Comparison of ENCODE assay signal across 8 cellular contexts in the genomic region with DNA sequence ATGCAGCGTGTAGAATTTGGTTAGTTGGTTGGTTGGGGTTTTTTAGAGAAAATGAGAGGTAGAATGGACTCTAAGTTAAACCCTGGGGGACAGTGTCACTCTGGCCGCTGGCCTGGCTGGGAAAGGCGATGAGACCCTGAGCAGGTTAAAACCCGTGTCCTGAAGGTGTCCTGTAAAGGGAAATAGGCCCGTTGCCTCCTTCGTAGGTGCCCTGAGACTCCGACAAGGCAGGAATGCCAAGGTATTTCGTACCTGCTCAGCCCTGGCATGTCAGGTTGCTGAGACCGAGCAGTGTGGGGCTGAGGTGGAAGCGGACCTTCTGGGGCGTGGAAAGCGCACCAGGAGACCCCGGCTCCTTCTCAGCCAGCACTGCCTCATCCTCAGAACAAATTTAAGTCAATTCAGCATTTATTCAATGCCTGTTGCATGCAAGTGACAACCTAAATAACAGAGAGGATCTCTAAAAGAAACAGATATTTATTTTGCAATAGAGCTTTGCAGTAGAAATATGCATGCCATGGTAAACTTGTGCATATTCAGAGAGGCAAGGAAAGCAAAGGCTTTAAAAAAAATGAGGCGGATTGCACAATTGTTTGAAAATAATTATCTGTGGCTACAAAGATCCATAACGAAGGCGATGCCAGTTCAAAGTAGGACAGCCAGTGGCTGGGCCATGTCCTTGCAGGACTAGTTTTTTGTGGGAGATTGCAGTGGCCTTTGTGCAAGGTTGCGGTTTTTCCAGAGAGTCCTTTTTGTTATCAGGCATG. TPM values are rescaled to one million over a fixed set of nuclear protein-coding genes. Genes with fewer than 3 reads are reported as not detected.
DNase-seq lines count a peak whose midpoint lies in the region; ATAC-seq and TF ChIP-seq lines count a peak whose summit lies in the region.

No MANE protein-coding gene starts in this region.

- POLR2A ChIA-PET in PC-3 (lab: Charles Lee; ENCODE audit: unreplicated experiment), result no interaction called here

- no peak for TF ChIP-seq POLR2A in esophagus muscularis mucosa (IDR thresholded peaks at IDR 0.05; ENCODE audit: low read depth)

- H3K79me2 ChIP-seq in PC-3 (ENCODE audit: low read length), result peaks cover 45% of the 10 kb centered on the region

- no peaks in the 10 kb centered on the region for H4K20me1 ChIP-seq in PC-3 (ENCODE audit: low read length)

- TF ChIP-seq EP300 in esophagus muscularis mucosa (IDR thresholded peaks at IDR 0.05), result no peak

- ATAC-seq in PC-3 (no peak), GM21528 (IDR thresholded peaks at IDR 0.05; ENCODE audit: low FRiP score, unreplicated experiment) (no peak), GM18520 (IDR thresholded peaks at IDR 0.05; ENCODE audit: unreplicated experiment) (no peak), HG03457 (IDR thresholded peaks at IDR 0.05; ENCODE audit: unreplicated experiment) (no peak)

- WGBS in esophagus muscularis mucosa, result 92% methylated on average over 17 of the region's 17 CpGs

- H3K36me3 ChIP-seq in PC-3 (ENCODE audit: low read depth, low read length), result no peaks in the 10 kb centered on the region
- no peaks in the 10 kb centered on the region for H3K36me3 ChIP-seq in esophagus muscularis mucosa

- H3K9me2 ChIP-seq in PC-3 (replicated peaks; ENCODE audit: low read length), result no peaks in the 10 kb centered on the region

- H3K9ac ChIP-seq in PC-3 (ENCODE audit: low read length), result 0 out of 2 replicates have a peak overlapping the region, but pooled peaks have one; percentile 64

- DNase-seq in CD14-positive monocyte (ENCODE audit: low spot score), result no peak
- no peak for DNase-seq in PC-3
- no peak for DNase-seq in esophagus muscularis mucosa (ENCODE audit: extremely low spot score)
- DNase-seq in osteocyte (ENCODE audit: extremely low spot score, unreplicated experiment), result no peak
- DNase-seq in putamen (ENCODE audit: low spot score), result no peak

- no TSS peak for BruUV-seq in PC-3 (replicated peaks; lab: Mats Ljungman, UMichigan)

- H3K4me3 ChIP-seq in PC-3 (ENCODE audit: low read length) (peak overlapping the region; percentile 98), esophagus muscularis mucosa (peak overlapping the region; percentile 82 to 96 (median 93))

- H3K27ac ChIP-seq in PC-3 (ENCODE audit: low read length) (no peak overlapping the region), esophagus muscularis mucosa (replicated peaks in 1 of 4) (peak overlapping the region; percentile 93 to 96 (median 94))

- H3K9me3 Mint-ChIP-seq in CD14-positive monocyte (no peaks in the 10 kb centered on the region), osteocyte (ENCODE audit: unreplicated experiment) (no peaks in the 10 kb centered on the region)

- no peak for TF ChIP-seq CTCF in CD14-positive monocyte (IDR thresholded peaks at IDR 0.05)
- TF ChIP-seq CTCF in PC-3 (conservative IDR thresholded peaks at IDR 0.05; ENCODE audit: low read depth, low read length), result no peak
- no peak for TF ChIP-seq CTCF in esophagus muscularis mucosa (IDR thresholded peaks at IDR 0.05)
- TF ChIP-seq CTCF in osteocyte (IDR thresholded peaks at IDR 0.05), result no peak

- peak overlapping the region; percentile 92 to 95 for H3K4me3 Mint-ChIP-seq in CD14-positive monocyte
- H3K4me3 Mint-ChIP-seq in osteocyte (ENCODE audit: unreplicated experiment), result peak overlapping the region; percentile 96

- intact Hi-C loops in CD14-positive monocyte (cut with micrococcal nuclease), result loop anchor here (2.0 to 10.0 kb wide), 5 partner anchors 41 to 152 kb away; a partner anchor contains a TSS
- intact Hi-C loops in PC-3 (cut with micrococcal nuclease), result loop anchor here (5.0 kb wide), 1 partner anchor 106 kb away; no protein-coding TSS in a partner anchor
- intact Hi-C loops in esophagus muscularis mucosa (cut with DNase I), result loop anchor here (5.0 kb wide), 1 partner anchor 56 kb away; no protein-coding TSS in a partner anchor

- H3K9me3 ChIP-seq in PC-3 (ENCODE audit: low read length) (no peaks in the 10 kb centered on the region), esophagus muscularis mucosa (no peaks in the 10 kb centered on the region)

- no peaks in the 10 kb centered on the region for H3F3A ChIP-seq in PC-3 (ENCODE audit: low read length, unreplicated experiment)

- peak overlapping the region; percentile 88 for H3K4me2 ChIP-seq in PC-3 (ENCODE audit: low read length)

- H2AFZ ChIP-seq in PC-3 (ENCODE audit: low read length), result peak overlapping the region; percentile 99; the same call in 1 of the 2 replicates

- CTCF ChIA-PET in PC-3 (lab: Charles Lee), result no interaction called here

- H3K27me3 Mint-ChIP-seq in CD14-positive monocyte (ENCODE audit: low read depth in 3 of 3), result peaks cover 0 to 3% (median 0%) of the 10 kb centered on the region in 3 donors
- H3K27me3 Mint-ChIP-seq in osteocyte (ENCODE audit: unreplicated experiment), result no peaks in the 10 kb centered on the region

- H3K36me3 Mint-ChIP-seq in CD14-positive monocyte (peaks cover 25% of the 10 kb centered on the region in 2 donors), osteocyte (ENCODE audit: unreplicated experiment) (peaks cover 3% of the 10 kb centered on the region)

- H3K4me1 ChIP-seq in PC-3 (ENCODE audit: insufficient read depth, low read length) (peaks cover 25% of the 10 kb centered on the region), esophagus muscularis mucosa (peaks cover 24 to 42% (median 39%) of the 10 kb centered on the region in 4 donors)

- H3K27me3 ChIP-seq in PC-3 (ENCODE audit: low read length) (no peaks in the 10 kb centered on the region), esophagus muscularis mucosa (no peaks in the 10 kb centered on the region)

- peaks cover 45% of the 10 kb centered on the region for H3K4me1 Mint-ChIP-seq in CD14-positive monocyte
- peaks cover 36% of the 10 kb centered on the region for H3K4me1 Mint-ChIP-seq in osteocyte (ENCODE audit: unreplicated experiment)

- H3K27ac Mint-ChIP-seq in CD14-positive monocyte (peak overlapping the region; percentile 93 to 97 (median 95)), osteocyte (ENCODE audit: unreplicated experiment) (no peak overlapping the region)

RNA-seq across cellular contexts. Expression of a gene that starts 1.4 kb away (rescaled TPM):
- 10 to 100 TPM; 37.8 to 43.1 TPM for polyA plus RNA-seq in CD14-positive monocyte
- total RNA-seq in PC-3 (2014; rRNA removed) (22.9 and 27.9 TPM in 2 replicates), esophagus muscularis mucosa (10 to 100 TPM; 10.9 to 40.6 (median 15.4) TPM), osteocyte (10.0 and 11.7 TPM in 2 replicates)

RNA-seq across cellular contexts. Expression of a gene that starts 52.5 kb away (rescaled TPM):
- polyA plus RNA-seq in CD14-positive monocyte, result 1 to 10 TPM; 7.4 to 8.5 TPM
- total RNA-seq in PC-3 (2014; rRNA removed) (18.7 and 19.0 TPM in 2 replicates), esophagus muscularis mucosa (10 to 100 TPM; 29.9 to 34.5 (median 34.0) TPM), osteocyte (34.3 and 35.6 TPM in 2 replicates)
